Comparison of ENCODE assay signal across 8 cellular contexts in genomic region chr7:157336383-157337315, GRCh38. TPM values are rescaled to one million over a fixed set of nuclear protein-coding genes. Genes with fewer than 3 reads are reported as not detected.
DNase-seq lines count a peak whose midpoint lies in the region; ATAC-seq and TF ChIP-seq lines count a peak whose summit lies in the region.

TSS of gene DNAJB6 (plus strand) at chr7:157337004. CDS start at chr7:157358573, 21,569 bp downstream.

- peaks cover 51% of the 10 kb centered on the region for H3K79me2 ChIP-seq in PC-9 (ENCODE audit: low read depth)

- H3K9ac ChIP-seq in mucosa of stomach (ENCODE audit: low read length): peak within 1 kb of the TSS; percentile 73

- peaks cover 53% of the 10 kb centered on the region for H3F3A ChIP-seq in PC-9 (ENCODE audit: insufficient read depth, low read depth)

- no peaks in the 10 kb centered on the region for H3K9me3 Mint-ChIP-seq in activated T-cell treated with anti-CD3 and anti-CD28 coated beads, Interleukin-2, amount 50 U/mL, for 4 hours

- 1 to 3% methylated on average over 79 to 114 of the region's 114 CpGs for WGBS in esophagus, 2 donors

- intact Hi-C loops in PC-9 (cut with micrococcal nuclease; ENCODE audit: unreplicated experiment): loop anchor here (2.0 to 5.0 kb wide), 2 partner anchors 26 to 34 kb away; no protein-coding TSS in a partner anchor

- H3K27ac ChIP-seq in PC-9: peak within 1 kb of the TSS; percentile 66
- H3K27ac ChIP-seq in esophagus (ENCODE audit: low read depth in 2 of 2, low read length in 1 of 2): peak within 1 kb of the TSS; percentile 97 to 99

- H3K27me3 ChIP-seq in PC-9 (ENCODE audit: insufficient read depth, low read depth): no peaks in the 10 kb centered on the region
- no peaks in the 10 kb centered on the region for H3K27me3 ChIP-seq in esophagus (ENCODE audit: control insufficient read depth in 1 of 2, insufficient read depth in 2 of 2, low read length in 2 of 2)
- no peaks in the 10 kb centered on the region for H3K27me3 ChIP-seq in mucosa of stomach (ENCODE audit: control insufficient read depth, insufficient read depth, low read length)

- no peaks in the 10 kb centered on the region for H3K27me3 Mint-ChIP-seq in activated T-cell treated with anti-CD3 and anti-CD28 coated beads, Interleukin-2, amount 50 U/mL, for 4 hours (ENCODE audit: low read depth)

- H3K36me3 ChIP-seq in PC-9 (ENCODE audit: low read depth): 0 out of 2 replicates have a peak, but pooled peaks cover 4% of the 10 kb centered on the region
- no peaks in the 10 kb centered on the region for H3K36me3 ChIP-seq in esophagus (ENCODE audit: control insufficient read depth in 2 of 2, insufficient read depth in 2 of 2, low read length in 1 of 2)
- H3K36me3 ChIP-seq in mucosa of stomach (ENCODE audit: control insufficient read depth, insufficient read depth, low read length): no peaks in the 10 kb centered on the region

- POLR2A ChIA-PET in PC-9 (lab: Charles Lee; ENCODE audit: unreplicated experiment): interaction anchor here (0.6 to 0.7 kb wide), 3 partner anchors 17 to 43 kb away, joined by 3 to 8 read pairs (median 4); no protein-coding TSS in a partner anchor

- H3K4me3 ChIP-seq in PC-9 (peak within 1 kb of the TSS; percentile 90), esophagus (ENCODE audit: low read depth in 1 of 2, low read length in 2 of 2) (peak within 1 kb of the TSS; percentile 73 to 77), mucosa of stomach (ENCODE audit: low read length) (peak within 1 kb of the TSS; percentile 61)

- DNase-seq in DMS53 (lab: John Stamatoyannopoulos, UW): peak; percentile 97
- peak; percentile 97 for DNase-seq in KBM-7
- DNase-seq in PC-9: peak; percentile 83 to 95
- DNase-seq in activated T-cell treated with anti-CD3 and anti-CD28 coated beads, Interleukin-2, amount 50 U/mL, for 4 hours: peak; percentile 96
- DNase-seq in stimulated activated CD8-positive, alpha-beta memory T cell treated with anti-CD3 and anti-CD28 coated beads, Interleukin-4, amount 100 ng/mL, for 48 hours: peak; percentile 97

- H3K4me1 ChIP-seq in PC-9 (replicated peaks; ENCODE audit: insufficient read depth) (peaks cover 36% of the 10 kb centered on the region), esophagus (ENCODE audit: control insufficient read depth in 2 of 2, insufficient read depth in 2 of 2, low read length in 1 of 2) (peaks cover 0 to 2% of the 10 kb centered on the region in 2 donors), mucosa of stomach (ENCODE audit: control insufficient read depth, insufficient read depth, low read length) (peaks cover 17% of the 10 kb centered on the region)

- H4K20me1 ChIP-seq in PC-9 (ENCODE audit: insufficient read depth): peaks cover 43% of the 10 kb centered on the region

- peak within 1 kb of the TSS; percentile 97 for H3K4me2 ChIP-seq in PC-9

- peak within 1 kb of the TSS; percentile 95 for H3K4me3 Mint-ChIP-seq in activated T-cell treated with anti-CD3 and anti-CD28 coated beads, Interleukin-2, amount 50 U/mL, for 4 hours

- ATAC-seq in GM21717 (IDR thresholded peaks at IDR 0.05; ENCODE audit: unreplicated experiment): peak; percentile 65
- ATAC-seq in activated T-cell treated with anti-CD3 and anti-CD28 coated beads, Interleukin-2, amount 50 U/mL, for 4 hours: peak; percentile 78 to 83

- no peaks in the 10 kb centered on the region for H3K9me2 ChIP-seq in PC-9 (ENCODE audit: insufficient read depth)

- H3K9me3 ChIP-seq in PC-9 (ENCODE audit: insufficient read depth, low read depth) (no peaks in the 10 kb centered on the region), esophagus (ENCODE audit: control insufficient read depth in 2 of 2, insufficient read depth in 1 of 2, low read depth in 1 of 2, low read length in 1 of 2) (no peaks in the 10 kb centered on the region), mucosa of stomach (ENCODE audit: control insufficient read depth, low read length) (no peaks in the 10 kb centered on the region)

- BruUV-seq in PC-9 (replicated peaks; lab: Mats Ljungman, UMichigan): no TSS peak

- peaks cover 14% of the 10 kb centered on the region for H3K36me3 Mint-ChIP-seq in activated T-cell treated with anti-CD3 and anti-CD28 coated beads, Interleukin-2, amount 50 U/mL, for 4 hours (ENCODE audit: insufficient read depth)

- in situ Hi-C loops in KBM-7 (cut with MboI; ENCODE audit: low pct_unique_long_range_greater_than_20kb, low sequenced_read_pairs): no loop called here

- peaks cover 37% of the 10 kb centered on the region for H3K4me1 Mint-ChIP-seq in activated T-cell treated with anti-CD3 and anti-CD28 coated beads, Interleukin-2, amount 50 U/mL, for 4 hours (ENCODE audit: low read depth)

- peak within 1 kb of the TSS; percentile 76 for H2AFZ ChIP-seq in PC-9

- CTCF ChIA-PET in PC-9 (lab: Charles Lee): no interaction called here

- TF ChIP-seq CTCF in PC-9 (conservative IDR thresholded peaks at IDR 0.05): no peak

RNA-seq across cellular contexts. Expression of gene DNAJB6, which starts in this region (rescaled TPM):
- total RNA-seq in PC-9 (2021): 137 and 182 TPM in 2 replicates
- total RNA-seq in activated T-cell treated with anti-CD3 and anti-CD28 coated beads, Interleukin-2, amount 50 U/mL, for 4 hours: 100 to 1,000 TPM; 107 to 129 (median 117) TPM
- 100 to 1,000 TPM in 1 of 2 donors, 10 to 100 TPM in 1; 96.0 to 118 TPM for polyA plus RNA-seq in esophagus

Comparison
In these comparisons a context has a peak if more than half of its experiments do, and no peak if none do; other contexts are left out.
1. Peak in every context shown above with its lines: DNase-seq, ATAC-seq, H3K4me3 ChIP-seq and H3K27ac ChIP-seq.